ENCODE assay signal across 17 cellular contexts in the genomic region with DNA sequence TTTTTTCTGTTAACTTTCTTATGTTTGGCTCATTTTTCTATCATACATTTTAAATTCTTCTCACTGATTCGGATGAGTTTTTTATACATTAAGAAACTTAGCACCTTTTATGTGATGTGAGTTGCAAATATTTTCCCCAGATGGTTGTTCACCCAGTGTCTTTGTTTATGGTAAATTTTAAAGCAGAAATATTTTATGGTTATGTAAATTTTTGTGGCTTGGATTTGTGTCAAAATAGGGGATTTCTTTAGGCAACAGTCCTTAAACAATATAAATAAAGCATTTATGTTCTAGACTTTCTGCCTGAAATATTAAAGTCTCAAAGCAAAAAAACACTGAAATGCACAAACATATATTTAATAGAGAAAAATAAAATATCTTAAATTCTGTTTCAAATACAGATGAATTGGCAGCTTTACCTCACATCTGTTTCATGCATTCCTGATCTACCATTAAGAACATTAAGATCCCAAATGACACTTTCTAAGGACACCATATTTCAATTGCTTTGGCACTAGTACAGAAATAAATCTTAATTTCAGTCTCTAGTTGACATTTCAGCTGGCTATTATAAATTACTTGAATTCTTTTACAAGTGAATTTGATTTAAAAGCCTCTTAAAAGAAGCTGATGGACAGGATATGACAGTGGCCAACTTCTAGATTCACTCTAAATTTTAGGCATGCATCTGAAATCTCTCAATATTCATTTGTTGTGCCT.
A peak's percentile ranks its signal among the peaks of the same experiment; 100 is the strongest.
DNase-seq lines count a peak whose midpoint lies in the region; FAIRE-seq and TF ChIP-seq lines count a peak whose summit lies in the region.
"Had no signal": no experiment of that assay in that cellular context is flagged by ENCODE, and none has a peak within 500 bp of the region (broad histone marks: within the 10 kb centered on the region; RNA-seq: fewer than 3 reads in every experiment).

No MANE protein-coding gene starts in this region.

- H3K27me3 ChIP-seq in A673 (replicated peaks; ENCODE audit: insufficient read depth, low read depth, low read length, poor library complexity) (no peaks in the 10 kb centered on the region), transverse colon (no peaks in the 10 kb centered on the region), BE2C (no peaks in the 10 kb centered on the region)
- H3K27me3 ChIP-seq: BLaER1 treated with 17β-estradiol and CSF1 and Interleukin-3, amounts not matched to agents 10 nM and 100 nM had no signal

- H3K4me3 ChIP-seq in A673 (ENCODE audit: low read depth, low read length, poor library complexity, severe bottlenecking) (no peak overlapping the region), astrocyte of the cerebellum (ENCODE audit: low read depth, low read length) (no peak overlapping the region), fibroblast of villous mesenchyme (ENCODE audit: low read depth, low read length) (no peak overlapping the region), transverse colon (no peak overlapping the region), BE2C (ENCODE audit: low read depth, low read length) (no peak overlapping the region)
- H3K4me3 ChIP-seq: BLaER1 treated with 17β-estradiol and CSF1 and Interleukin-3, amounts not matched to agents 10 nM and 100 nM; GM23338 had no signal

- H3K36me3 ChIP-seq in A673 (ENCODE audit: insufficient read depth, low read length, poor library complexity, severe bottlenecking), result no peaks in the 10 kb centered on the region
- no peaks in the 10 kb centered on the region for H3K36me3 ChIP-seq in transverse colon
- H3K36me3 ChIP-seq in BE2C, result no peaks in the 10 kb centered on the region
- H3K36me3 ChIP-seq: BLaER1 treated with 17β-estradiol and CSF1 and Interleukin-3, amounts not matched to agents 10 nM and 100 nM had no signal

- H3K4me1 ChIP-seq in A673 (ENCODE audit: insufficient read depth, low read length, poor library complexity, severe bottlenecking), result peaks cover 29% of the 10 kb centered on the region
- H3K4me1 ChIP-seq in transverse colon, result no peaks in the 10 kb centered on the region
- no peaks in the 10 kb centered on the region for H3K4me1 ChIP-seq in BE2C

- POLR2A ChIA-PET in A673 (lab: Charles Lee; ENCODE audit: low non-redundant PET), result no interaction called here

- H3K9me3 ChIP-seq in A673 (ENCODE audit: low read depth, low read length, poor library complexity, severe bottlenecking) (no peaks in the 10 kb centered on the region), transverse colon (no peaks in the 10 kb centered on the region), BE2C (no peaks in the 10 kb centered on the region)
- H3K9me3 ChIP-seq: BLaER1 treated with 17β-estradiol and CSF1 and Interleukin-3, amounts not matched to agents 10 nM and 100 nM had no signal

- no peak for TF ChIP-seq EP300 in transverse colon (IDR thresholded peaks at IDR 0.05; ENCODE audit: low read depth)

- TF ChIP-seq CTCF in A673 (conservative IDR thresholded peaks at IDR 0.05; ENCODE audit: low read depth, low read length), result no peak
- TF ChIP-seq CTCF in astrocyte of the cerebellum (IDR thresholded peaks at IDR 0.05; ENCODE audit: low read depth, low read length, missing control alignments), result no peak
- no peak for TF ChIP-seq CTCF in fibroblast of villous mesenchyme (IDR thresholded peaks at IDR 0.05; ENCODE audit: insufficient read depth, low read depth, low read length)
- no peak for TF ChIP-seq CTCF in transverse colon (IDR thresholded peaks at IDR 0.05)
- no peak for TF ChIP-seq CTCF in BE2C (IDR thresholded peaks at IDR 0.05; ENCODE audit: low read depth, low read length)

- H3K27ac ChIP-seq in A673 (ENCODE audit: low read depth, low read length, poor library complexity, severe bottlenecking) (no peak overlapping the region), transverse colon (no peak overlapping the region)
- H3K27ac ChIP-seq: BLaER1 treated with 17β-estradiol and CSF1 and Interleukin-3, amounts not matched to agents 10 nM and 100 nM had no signal

- 74 to 79% methylated on average over 1 of the region's 1 CpG for WGBS in transverse colon (ENCODE audit: low coverage in 1 of 2), 2 donors

- no peak for TF ChIP-seq POLR2A in transverse colon (IDR thresholded peaks at IDR 0.05)

- intact Hi-C loops in A673 (cut with micrococcal nuclease; ENCODE audit: unreplicated experiment) (no loop called here), transverse colon (cut with DNase I; ENCODE audit: low total_unique reads) (no loop called here)

- DNase-seq in A673 (ENCODE audit: low spot score) (peak; percentile 82), HTR-8/SVneo (ENCODE audit: insufficient read length, low spot score) (peak; percentile 7), astrocyte of the cerebellum (ENCODE audit: low read depth) (peak; percentile 12), fibroblast of villous mesenchyme (ENCODE audit: low read depth) (peak; percentile 57), pons (ENCODE audit: low spot score) (no peak), transverse colon (no peak), BE2C (no peak)
- DNase-seq: CD4-positive, alpha-beta T cell; CD8-positive, alpha-beta memory T cell; DMS53; DMS79 treated with DMSO at 0.1 percent for 48 hours; GF-D8; H9 had no signal

- CTCF ChIA-PET in A673 (lab: Charles Lee), result no interaction called here

- in situ Hi-C loops in astrocyte of the cerebellum (cut with HindIII; ENCODE audit: low sequenced_read_pairs), result no loop called here
- in situ Hi-C loops in transverse colon (cut with MboI; ENCODE audit: low pct_ligation_motif_present in 1 of 4, low pct_unique_long_range_greater_than_20kb in 1 of 4, low sequenced_read_pairs in 3 of 4), result no loop called here

- BruUV-seq in A673 (replicated peaks; lab: Mats Ljungman, UMichigan), result no TSS peak

- FAIRE-seq in HTR-8/SVneo (lab: Jason Lieb, UNC), result no peak
- FAIRE-seq: GM12891, GM18507 had no signal

Comparison
In these comparisons a context has a peak if more than half of its experiments do, and no peak if none do; other contexts are left out.
1. DNase-seq: peak in A673 (single experiment), HTR-8/SVneo (single experiment), astrocyte of the cerebellum (single experiment) and fibroblast of villous mesenchyme (single experiment); none in pons (single experiment), transverse colon (single experiment) and BE2C (single experiment).